Comparison of ENCODE assay signal across 8 cellular contexts in the genomic region with DNA sequence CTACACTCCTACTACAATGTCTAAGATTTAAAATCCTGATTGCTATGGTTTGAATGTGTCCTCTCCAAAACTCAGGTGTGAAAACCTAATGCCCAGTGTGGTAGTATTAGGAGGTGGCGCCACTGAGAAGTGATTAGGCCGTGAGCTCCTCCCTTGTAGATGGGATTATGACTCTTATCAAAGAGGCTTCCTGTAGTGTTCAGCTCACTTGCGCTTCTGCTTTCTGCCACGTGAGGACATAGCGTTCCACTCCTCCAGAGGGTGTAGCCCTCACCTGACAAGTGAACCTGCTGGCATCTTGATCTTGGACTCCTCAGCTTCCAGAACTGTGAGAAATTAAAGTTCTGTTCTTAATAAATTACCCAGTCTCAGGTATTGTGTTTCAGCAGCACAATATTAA.
DNase-seq lines count a peak whose midpoint lies in the region; ATAC-seq, FAIRE-seq and TF ChIP-seq lines count a peak whose summit lies in the region.

No MANE protein-coding gene starts in this region.

- peaks cover 8% of the 10 kb centered on the region for H3K27me3 ChIP-seq in DOHH2 (ENCODE audit: control insufficient read depth, low read length)

- H3K9me3 ChIP-seq in DOHH2 (ENCODE audit: control insufficient read depth, insufficient read depth, low read length) = no peaks in the 10 kb centered on the region

- H3F3A ChIP-seq in DOHH2 (ENCODE audit: control insufficient read depth, insufficient read depth) = no peaks in the 10 kb centered on the region

- DNase-seq in T follicular helper cell (ENCODE audit: low read depth) (peak; percentile 1), iPS-NIHi7 (ENCODE audit: extremely low spot score) (peak; percentile 67), T-helper 9 cell (no peak), NCI-H446 (lab: John Stamatoyannopoulos, UW) (no peak), NCI-H2029 (lab: John Stamatoyannopoulos, UW) (no peak), H54 (ENCODE audit: insufficient read length, low spot score) (no peak)

- peak; percentile 52 for TF ChIP-seq CTCF in DOHH2 (IDR thresholded peaks at IDR 0.05; ENCODE audit: low read depth, low read length, poor library complexity, severe bottlenecking)

- peaks cover 19% of the 10 kb centered on the region for H3K4me1 ChIP-seq in DOHH2 (ENCODE audit: control insufficient read depth, low read length)

- H3K36me3 ChIP-seq in DOHH2 (ENCODE audit: control insufficient read depth, low read length) = no peaks in the 10 kb centered on the region

- no peaks in the 10 kb centered on the region for H3K9me2 ChIP-seq in DOHH2 (replicated peaks; ENCODE audit: control insufficient read depth, low read length)

- H3K4me2 ChIP-seq in DOHH2 (ENCODE audit: low read length) = no peak overlapping the region

- no peak for TF ChIP-seq POLR2A in H54 (IDR thresholded peaks at IDR 0.05; ENCODE audit: low read depth, low read length)

- no peaks in the 10 kb centered on the region for H3K79me2 ChIP-seq in DOHH2 (ENCODE audit: control insufficient read depth, low read length)

- H3K4me3 ChIP-seq in DOHH2 (ENCODE audit: low read length) = no peak overlapping the region

- no peak for FAIRE-seq in H54 (lab: Jason Lieb, UNC)

- no peak overlapping the region for H3K27ac ChIP-seq in DOHH2 (ENCODE audit: low read depth, low read length)

- H4K20me1 ChIP-seq in DOHH2 (ENCODE audit: control insufficient read depth, insufficient read depth, low read depth, low read length) = no peaks in the 10 kb centered on the region

- peak; percentile 43 for ATAC-seq in HG02623 (IDR thresholded peaks at IDR 0.05; ENCODE audit: unreplicated experiment)

Comparison
In these comparisons a context has a peak if more than half of its experiments do, and no peak if none do; other contexts are left out.
1. DNase-seq: peak in T follicular helper cell (single experiment) and iPS-NIHi7 (single experiment); none in T-helper 9 cell (single experiment), NCI-H446 (0 of 2), NCI-H2029 (single experiment) and H54 (single experiment).